8 cellular contexts compared by ENCODE assay signal in the genomic region with DNA sequence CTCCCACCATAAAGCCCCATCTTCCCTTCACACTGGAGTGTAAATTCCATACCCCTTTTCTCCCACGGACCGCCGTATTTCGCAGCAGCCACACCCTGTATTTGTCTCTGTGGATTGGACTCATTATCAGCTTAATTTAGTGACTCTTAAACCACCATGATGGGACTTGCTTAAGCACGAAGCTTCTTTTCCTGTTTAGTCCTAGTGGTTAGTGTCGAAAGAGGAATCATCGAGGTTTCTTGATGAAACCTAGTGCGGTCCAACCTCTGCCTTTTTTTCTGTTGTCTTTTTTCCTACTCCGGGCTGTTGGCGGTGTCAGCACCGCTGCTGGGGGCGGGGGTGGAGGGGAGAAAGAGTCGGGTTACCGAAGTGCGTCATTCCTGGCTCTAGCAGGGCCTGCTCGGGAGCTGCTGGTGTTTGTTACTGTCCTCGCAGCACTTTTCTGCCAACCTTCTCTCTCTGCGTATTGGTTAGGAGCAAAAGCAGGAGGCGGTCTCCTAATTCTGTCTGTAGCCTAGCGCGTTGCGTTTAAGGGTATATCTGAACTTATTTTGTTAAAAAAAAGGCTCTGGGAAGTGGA. TPM values are rescaled to one million over a fixed set of nuclear protein-coding genes. Genes with fewer than 3 reads are reported as not detected.
DNase-seq lines count a peak whose midpoint lies in the region; ATAC-seq and TF ChIP-seq lines count a peak whose summit lies in the region.

No MANE protein-coding gene starts in this region.

- H3K4me3 ChIP-seq in right atrium auricular region (peak overlapping the region; percentile 65 to 66), vagina (peak overlapping the region; percentile 57 to 60)

- TF ChIP-seq CTCF in right atrium auricular region (IDR thresholded peaks at IDR 0.05) (no peak), vagina (IDR thresholded peaks at IDR 0.05) (no peak)

- H3K27ac ChIP-seq in right atrium auricular region (peak overlapping the region; percentile 96 to 98), vagina (peak overlapping the region; percentile 96)

- H3K4me1 ChIP-seq in right atrium auricular region = peaks cover 0 to under 1% of the 10 kb centered on the region in 2 donors
- peaks cover 11% of the 10 kb centered on the region for H3K4me1 ChIP-seq in vagina

- H3K27me3 ChIP-seq in right atrium auricular region (no peaks in the 10 kb centered on the region), vagina (no peaks in the 10 kb centered on the region)

- peak in 1 of 2 donors; percentile 65 for TF ChIP-seq POLR2A in vagina (IDR thresholded peaks at IDR 0.05)

- H3K9me3 ChIP-seq in right atrium auricular region = no peaks in the 10 kb centered on the region
- H3K9me3 ChIP-seq in vagina = no peaks in the 10 kb centered on the region

- ATAC-seq in GM18499 (IDR thresholded peaks at IDR 0.05; ENCODE audit: insufficient read depth, unreplicated experiment) (peak; percentile 46), HG02943 (IDR thresholded peaks at IDR 0.05; ENCODE audit: low read depth, unreplicated experiment) (peak; percentile 35)

- DNase-seq in NCI-H187 (lab: John Stamatoyannopoulos, UW) = peak; percentile 69 to 79
- peak; percentile 53 to 95 (median 82) for DNase-seq in T-helper 2 cell
- DNase-seq in anterior cingulate cortex (lab: John Stamatoyannopoulos, UW) = peak; percentile 4 to 89 (median 70)
- DNase-seq in right atrium auricular region (ENCODE audit: low spot score) = peak; percentile 92
- DNase-seq in pulmonary artery endothelial cell (ENCODE audit: low read depth, low spot score) = peak; percentile 80
- DNase-seq in vagina (ENCODE audit: extremely low spot score in 2 of 2) = peak in 1 of 2 donors; percentile 95

- no peaks in the 10 kb centered on the region for H3K36me3 ChIP-seq in right atrium auricular region
- H3K36me3 ChIP-seq in vagina = no peaks in the 10 kb centered on the region

- intact Hi-C loops in vagina (cut with DNase I) = no loop called here

RNA-seq across cellular contexts. Expression of a gene that starts 1.4 kb away (rescaled TPM):
- 10 to 100 TPM; 26.8 to 45.8 TPM for total RNA-seq in right atrium auricular region
- 87.6 and 112 TPM in 2 replicates for total RNA-seq in pulmonary artery endothelial cell
- total RNA-seq in vagina = 54.0 TPM
